29 cellular contexts compared by ENCODE assay signal in the genomic region with DNA sequence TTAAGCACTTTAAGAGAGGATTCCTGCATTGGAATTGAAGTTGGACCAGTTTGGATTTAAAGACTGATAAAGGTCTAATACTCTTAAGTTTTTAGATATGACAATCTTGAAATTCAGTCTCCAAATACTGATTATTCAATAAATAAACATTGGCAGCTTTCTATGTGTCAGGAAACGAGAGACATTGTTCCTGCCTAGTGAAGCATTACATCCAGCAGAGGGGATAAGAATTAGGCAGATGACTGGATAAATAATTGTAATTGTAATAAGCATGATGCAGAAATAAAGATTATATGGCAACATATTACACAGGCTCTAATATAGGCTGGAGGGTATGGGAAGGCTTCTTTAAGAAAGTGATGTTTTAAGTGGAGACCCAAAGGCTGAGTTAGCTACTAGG.
"Had no signal": no experiment of that assay in that cellular context is flagged by ENCODE, and none has a peak within 500 bp of the region (broad histone marks: within the 10 kb centered on the region; RNA-seq: fewer than 3 reads in every experiment).

No MANE protein-coding gene starts in this region.

- H3K4me1 Mint-ChIP-seq: activated B cell treated with CpG ODN at 0.5 μM for 24 hours; activated naive CD4-positive, alpha-beta T cell treated with anti-CD3 and anti-CD28 coated beads, Interleukin-2, amount 50 U/mL, for 24 hours; activated naive CD8-positive, alpha-beta T cell treated with anti-CD3 and anti-CD28 coated beads for 36 hours; activated naive CD8-positive, alpha-beta T cell treated with anti-CD3 and anti-CD28 coated beads, Interleukin-2, amount 50 U/mL, for 24 hours; T-helper 17 cell had no signal

- H3K9me3 Mint-ChIP-seq: activated CD8-positive, alpha-beta T cell treated with anti-CD3 and anti-CD28 coated beads for 36 hours; activated naive CD8-positive, alpha-beta T cell treated with anti-CD3 and anti-CD28 coated beads for 36 hours; T-helper 2 cell treated with Interferon-gamma antibody and Interleukin-4, amounts not matched to agents 5 μg/mL and 100 μg/mL, for 36 hours had no signal

- H3K36me3 Mint-ChIP-seq: activated naive CD4-positive, alpha-beta T cell treated with anti-CD3 and anti-CD28 coated beads, Interleukin-2, amount 50 U/mL, for 24 hours; activated naive CD8-positive, alpha-beta T cell treated with anti-CD3 and anti-CD28 coated beads for 36 hours had no signal

- H3K27me3 Mint-ChIP-seq: activated B cell treated with CpG ODN at 0.5 μM for 24 hours; activated CD8-positive, alpha-beta T cell treated with anti-CD3 and anti-CD28 coated beads for 36 hours; activated naive CD4-positive, alpha-beta T cell treated with anti-CD3 and anti-CD28 coated beads, Interleukin-2, amount 50 U/mL, for 24 hours; activated naive CD8-positive, alpha-beta T cell treated with anti-CD3 and anti-CD28 coated beads for 36 hours; activated naive CD8-positive, alpha-beta T cell treated with anti-CD3 and anti-CD28 coated beads, Interleukin-2, amount 50 U/mL, for 24 hours; effector memory CD8-positive, alpha-beta T cell; T-helper 17 cell had no signal

- H3K27ac Mint-ChIP-seq: activated B cell treated with CpG ODN at 0.5 μM for 24 hours; activated CD8-positive, alpha-beta T cell treated with anti-CD3 and anti-CD28 coated beads for 36 hours; activated naive CD4-positive, alpha-beta T cell treated with anti-CD3 and anti-CD28 coated beads for 36 hours; activated naive CD4-positive, alpha-beta T cell treated with anti-CD3 and anti-CD28 coated beads, Interleukin-2, amount 50 U/mL, for 24 hours; activated naive CD8-positive, alpha-beta T cell treated with anti-CD3 and anti-CD28 coated beads for 36 hours; activated naive CD8-positive, alpha-beta T cell treated with anti-CD3 and anti-CD28 coated beads, Interleukin-2, amount 50 U/mL, for 24 hours; activated T-helper 2 cell treated with anti-CD3 and anti-CD28 coated beads, Interferon-gamma antibody, Interleukin-2, Interleukin-4, amounts not matched to agents 10 μg/mL and 5 μg/mL and 100 μg/mL, durations not matched to agents 14 hours and 24 hours and 36 hours; effector memory CD8-positive, alpha-beta T cell; T-helper 17 cell; T-helper 2 cell treated with Interferon-gamma antibody and Interleukin-4, amounts not matched to agents 5 μg/mL and 100 μg/mL, for 36 hours had no signal

- DNase-seq: activated B cell treated with CpG ODN at 0.5 μM for 24 hours; activated CD4-positive, alpha-beta T cell treated with anti-CD3 and anti-CD28 coated beads for 48 hours; activated CD4-positive, alpha-beta T cell treated with anti-CD3 and anti-CD28 coated beads, Interleukin-2, amount 50 U/mL, for 1 hour; activated CD4-positive, alpha-beta T cell treated with anti-CD3 and anti-CD28 coated beads, Interleukin-2, amount 50 U/mL, for 48 hours; activated CD8-positive, alpha-beta memory T cell treated with anti-CD3 and anti-CD28 coated beads for 24 hours; activated CD8-positive, alpha-beta T cell treated with anti-CD3 and anti-CD28 coated beads for 36 hours; activated effector memory CD4-positive, alpha-beta T cell treated with anti-CD3 and anti-CD28 coated beads, Interleukin-2, amount 50 U/mL, for 16 hours; activated naive CD4-positive, alpha-beta T cell treated with anti-CD3 and anti-CD28 coated beads for 36 hours; activated naive CD8-positive, alpha-beta T cell treated with anti-CD3 and anti-CD28 coated beads for 36 hours; activated naive CD8-positive, alpha-beta T cell treated with anti-CD3 and anti-CD28 coated beads, Interleukin-2, amount 50 U/mL, for 24 hours; activated T-cell treated with anti-CD3 and anti-CD28 coated beads, Interleukin-2, amount 50 U/mL, for 4 hours; adrenal gland; amygdala; aorta; body of pancreas; caudate nucleus; cortex of kidney; dermis blood vessel endothelial cell; effector CD4-positive, alpha-beta T cell; effector memory CD8-positive, alpha-beta T cell; erythroblast; foreskin melanocyte; heart right ventricle; T-helper 17 cell; T1000; WERI-Rb-1 had no signal

- H3K4me3 Mint-ChIP-seq: activated B cell treated with CpG ODN at 0.5 μM for 24 hours; activated CD8-positive, alpha-beta T cell treated with anti-CD3 and anti-CD28 coated beads for 36 hours; activated naive CD4-positive, alpha-beta T cell treated with anti-CD3 and anti-CD28 coated beads for 36 hours; activated naive CD4-positive, alpha-beta T cell treated with anti-CD3 and anti-CD28 coated beads, Interleukin-2, amount 50 U/mL, for 24 hours; activated naive CD8-positive, alpha-beta T cell treated with anti-CD3 and anti-CD28 coated beads for 36 hours; activated naive CD8-positive, alpha-beta T cell treated with anti-CD3 and anti-CD28 coated beads, Interleukin-2, amount 50 U/mL, for 24 hours; activated T-cell treated with anti-CD3 and anti-CD28 coated beads, Interleukin-2, amount 50 U/mL, for 4 hours; effector memory CD8-positive, alpha-beta T cell; T-helper 17 cell; T-helper 2 cell treated with Interferon-gamma antibody and Interleukin-4, amounts not matched to agents 5 μg/mL and 100 μg/mL, for 36 hours had no signal
